Comparison of ENCODE assay signal across 1 cellular context in genomic region chr7:94313926-94314325, GRCh38.
TF ChIP-seq lines count a peak whose summit lies in the region.

No MANE protein-coding gene starts in this region.

TF ChIP-seq in SK-N-SH, 30 proteins besides CTCF, POLR2A, EP300 and RAD21 (continued from another document):
- TF ChIP-seq, protein P1, sequence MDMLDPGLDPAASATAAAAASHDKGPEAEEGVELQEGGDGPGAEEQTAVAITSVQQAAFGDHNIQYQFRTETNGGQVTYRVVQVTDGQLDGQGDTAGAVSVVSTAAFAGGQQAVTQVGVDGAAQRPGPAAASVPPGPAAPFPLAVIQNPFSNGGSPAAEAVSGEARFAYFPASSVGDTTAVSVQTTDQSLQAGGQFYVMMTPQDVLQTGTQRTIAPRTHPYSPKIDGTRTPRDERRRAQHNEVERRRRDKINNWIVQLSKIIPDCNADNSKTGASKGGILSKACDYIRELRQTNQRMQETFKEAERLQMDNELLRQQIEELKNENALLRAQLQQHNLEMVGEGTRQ (IDR thresholded peaks at IDR 0.05; ENCODE audit: borderline replicate concordance, low read depth, low read length) = no peak
- TF ChIP-seq EZH2phosphoT487 (IDR thresholded peaks at IDR 0.05; ENCODE audit: borderline replicate concordance, low read depth) (no peak), MAX (IDR thresholded peaks at IDR 0.05; ENCODE audit: low read depth) (peak; percentile 29; the same call in 1 of the 2 replicates), PBX3 (IDR thresholded peaks at IDR 0.05) (peak; percentile 76)
